In genomic region chr2:72561621-72562318, GRCh38 we compare ENCODE assay signal across 12 cellular contexts.
DNase-seq lines count a peak whose midpoint lies in the region; ATAC-seq and TF ChIP-seq lines count a peak whose summit lies in the region.
"Had no signal": no experiment of that assay in that cellular context is flagged by ENCODE, and none has a peak within 500 bp of the region (broad histone marks: within the 10 kb centered on the region; RNA-seq: fewer than 3 reads in every experiment).

No MANE protein-coding gene starts in this region.

- in situ Hi-C loops in HAP-1 (cut with MboI; ENCODE audit: low sequenced_read_pairs), result no loop called here

- H3K27ac ChIP-seq in A673 (ENCODE audit: low read depth, low read length, poor library complexity, severe bottlenecking), result no peak overlapping the region
- H3K27ac ChIP-seq in lower lobe of right lung, result no peak overlapping the region

- peaks cover 11% of the 10 kb centered on the region for H3K4me1 ChIP-seq in A673 (ENCODE audit: insufficient read depth, low read length, poor library complexity, severe bottlenecking)
- H3K4me1 ChIP-seq in lower lobe of right lung, result peaks cover 18% of the 10 kb centered on the region
- no peaks in the 10 kb centered on the region for H3K4me1 ChIP-seq in HAP-1

- DNase-seq in A673 (ENCODE audit: low spot score) (peak; percentile 43), NCI-H226 (peak; percentile 90), epithelial cell of esophagus (ENCODE audit: low read depth) (peak; percentile 32), lower lobe of right lung (no peak), NOMO-1 treated with dmso at 0.1 percent for 144 hours (lab: John Stamatoyannopoulos, UW; ENCODE audit: unreplicated experiment) (no peak), HAP-1 (ENCODE audit: low spot score in 2 of 2) (no peak)
- DNase-seq: activated T-cell treated with anti-CD3 and anti-CD28 coated beads for 4 hours; effector CD8-positive, alpha-beta T cell; stimulated activated CD4-positive, alpha-beta T cell treated with anti-CD3 and anti-CD28 coated beads, Interleukin-4, amount 100 ng/mL, for 24 hours; T-helper 1 cell had no signal

- H3K4me3 ChIP-seq in A673 (ENCODE audit: low read depth, low read length, poor library complexity, severe bottlenecking), result no peak overlapping the region
- no peak overlapping the region for H3K4me3 ChIP-seq in epithelial cell of esophagus (ENCODE audit: low read length)
- H3K4me3 ChIP-seq in lower lobe of right lung, result no peak overlapping the region
- H3K4me3 ChIP-seq in HAP-1, result no peak overlapping the region

- POLR2A ChIA-PET in A673 (lab: Charles Lee; ENCODE audit: low non-redundant PET), result interaction anchor here (0.5 kb wide), 1 partner anchor 1834 kb away, joined by 3 read pairs; no protein-coding TSS in a partner anchor

- H3K9me3 ChIP-seq in A673 (ENCODE audit: low read depth, low read length, poor library complexity, severe bottlenecking) (no peaks in the 10 kb centered on the region), lower lobe of right lung (no peaks in the 10 kb centered on the region), HAP-1 (no peaks in the 10 kb centered on the region)

- intact Hi-C loops in A673 (cut with micrococcal nuclease; ENCODE audit: unreplicated experiment) (no loop called here), lower lobe of right lung (cut with DNase I) (no loop called here)

- no peaks in the 10 kb centered on the region for H3K36me3 ChIP-seq in A673 (ENCODE audit: insufficient read depth, low read length, poor library complexity, severe bottlenecking)
- H3K36me3 ChIP-seq in lower lobe of right lung, result no peaks in the 10 kb centered on the region
- no peaks in the 10 kb centered on the region for H3K36me3 ChIP-seq in HAP-1 (replicated peaks)

- ATAC-seq in lower lobe of right lung (peak; percentile 59 to 62), HG03469 (IDR thresholded peaks at IDR 0.05; ENCODE audit: unreplicated experiment) (no peak), GM21360 (IDR thresholded peaks at IDR 0.05; ENCODE audit: unreplicated experiment) (no peak)

- H3K27me3 ChIP-seq in A673 (replicated peaks; ENCODE audit: insufficient read depth, low read depth, low read length, poor library complexity), result no peaks in the 10 kb centered on the region
- no peaks in the 10 kb centered on the region for H3K27me3 ChIP-seq in lower lobe of right lung (ENCODE audit: low read depth)
- no peaks in the 10 kb centered on the region for H3K27me3 ChIP-seq in HAP-1 (ENCODE audit: low read depth)

- no TSS peak for BruUV-seq in A673 (replicated peaks; lab: Mats Ljungman, UMichigan)

- CTCF ChIA-PET in A673 (lab: Charles Lee), result interaction anchor here (0.7 kb wide), 1 partner anchor 301 kb away, joined by 3 read pairs; no protein-coding TSS in a partner anchor

- TF ChIP-seq CTCF in A673 (conservative IDR thresholded peaks at IDR 0.05; ENCODE audit: low read depth, low read length), result no peak
- no peak for TF ChIP-seq CTCF in epithelial cell of esophagus (IDR thresholded peaks at IDR 0.05; ENCODE audit: insufficient read depth, low read depth, low read length, missing control alignments)
- no peak for TF ChIP-seq CTCF in lower lobe of right lung (IDR thresholded peaks at IDR 0.05)

Comparison
In these comparisons a context has a peak if more than half of its experiments do, and no peak if none do; other contexts are left out.
1. DNase-seq: peak in A673 (single experiment), NCI-H226 (single experiment) and epithelial cell of esophagus (single experiment); none in lower lobe of right lung (single experiment), NOMO-1 treated with dmso at 0.1 percent for 144 hours (single experiment) and HAP-1 (0 of 2).
2. ATAC-seq: peak in lower lobe of right lung (2 of 2); none in HG03469 (single experiment) and GM21360 (single experiment).